9 cellular contexts compared by ENCODE assay signal in the genomic region with DNA sequence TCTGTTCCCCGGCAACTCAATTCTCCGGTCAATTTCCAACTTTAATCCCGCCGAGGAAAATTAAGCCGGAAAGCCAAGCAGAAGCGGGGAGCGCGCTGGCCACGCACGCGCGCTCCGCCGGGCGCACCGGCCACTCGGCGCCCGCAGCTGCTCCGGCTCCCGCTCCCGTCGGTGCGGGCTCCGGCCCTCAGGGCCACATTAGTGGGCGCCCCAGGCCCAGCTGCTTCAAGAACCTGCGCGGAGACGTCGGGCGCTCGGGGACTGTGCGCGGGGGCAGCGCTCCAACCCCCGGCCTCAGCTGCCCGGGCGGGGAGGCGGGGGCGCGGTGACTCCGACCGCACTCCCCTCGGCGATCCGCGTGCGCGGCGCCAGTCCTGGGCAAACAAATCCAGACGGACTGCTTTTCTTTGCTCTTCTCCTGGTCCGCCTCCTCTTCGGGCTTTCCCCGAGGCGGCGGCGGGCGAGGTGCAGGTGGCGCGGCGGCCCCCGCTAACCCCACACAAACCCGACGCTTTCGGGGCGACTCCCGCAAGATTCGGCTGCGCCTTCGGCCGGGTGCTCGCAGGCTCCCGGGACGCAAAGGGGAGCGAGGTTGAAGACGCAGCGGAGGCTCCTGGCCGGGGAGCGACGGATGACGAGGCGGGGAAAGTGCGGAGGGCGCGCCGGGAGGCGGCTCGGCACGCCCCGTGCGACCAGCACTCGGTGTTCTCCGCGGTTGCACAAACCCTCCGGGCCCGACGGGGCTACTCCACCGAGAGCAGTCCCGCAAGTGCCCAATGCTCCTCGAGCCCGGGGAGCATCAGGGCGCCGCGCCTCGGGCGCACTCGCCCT. TPM values are rescaled to one million over a fixed set of nuclear protein-coding genes. Genes with fewer than 3 reads are reported as not detected.
DNase-seq lines count a peak whose midpoint lies in the region; ATAC-seq, FAIRE-seq and TF ChIP-seq lines count a peak whose summit lies in the region.
"Not testable (repeated sequence)": the region's sequence is repeated elsewhere in the genome, so short reads cannot be mapped to it uniquely, and the experiment has no call there.
"Had no signal": no experiment of that assay in that cellular context is flagged by ENCODE, and none has a peak within 500 bp of the region (broad histone marks: within the 10 kb centered on the region; RNA-seq: fewer than 3 reads in every experiment).

No MANE protein-coding gene starts in this region.

- not testable (repeated sequence) for TF ChIP-seq EP300 in neural cell (conservative IDR thresholded peaks at IDR 0.05; ENCODE audit: poor library complexity, severe bottlenecking)

- not testable (repeated sequence) for TF ChIP-seq CTCF in HCT116 (IDR thresholded peaks at IDR 0.05 in 2 of 3, conservative IDR thresholded peaks at IDR 0.05 in 1 of 3; ENCODE audit: borderline replicate concordance in 1 of 3, insufficient read depth in 1 of 3, low read depth in 2 of 3, low read length in 2 of 3); Loucy (conservative IDR thresholded peaks at IDR 0.05; ENCODE audit: low read length); activated B cell treated with CpG ODN at 0.5 μM for 24 hours (IDR thresholded peaks at IDR 0.05); bronchial epithelial cell (IDR thresholded peaks at IDR 0.05; ENCODE audit: insufficient read depth, low read length, severe bottlenecking); neural cell (IDR thresholded peaks at IDR 0.05; ENCODE audit: poor library complexity, severe bottlenecking)

- POLR2A ChIA-PET in HCT116 (lab: Charles Lee), result not testable (repeated sequence)
- POLR2A ChIA-PET in activated B cell treated with CpG ODN at 0.5 μM for 24 hours (lab: Charles Lee), result interaction anchor here (1.0 to 2.7 kb wide), 5 partner anchors 15 to 165 kb away, joined by 7 to 22 read pairs (median 8); no protein-coding TSS in a partner anchor

- H3K4me3 ChIP-seq in HCT116 (replicated peaks in 1 of 2; ENCODE audit: low read depth in 1 of 2, low read length in 2 of 2) (peak overlapping the region; percentile 63 to 72), Loucy (ENCODE audit: low read length, poor library complexity, severe bottlenecking) (peak overlapping the region; percentile 97), bronchial epithelial cell (ENCODE audit: low read depth, low read length) (peak overlapping the region; percentile 77), neural cell (ENCODE audit: low read length) (peak overlapping the region; percentile 88)

- DNase-seq in EL, result peak; percentile 56
- not testable (repeated sequence) for DNase-seq in HCT116 (ENCODE audit: low read depth, low spot score)
- DNase-seq in activated B cell treated with CpG ODN at 0.5 μM for 24 hours, result peak; percentile 60
- peak; percentile 40 for DNase-seq in bronchial epithelial cell (ENCODE audit: low read depth)
- peak; percentile 73 for DNase-seq in left ventricle myocardium superior

- not testable (repeated sequence) for FAIRE-seq in bronchial epithelial cell (lab: Jason Lieb, UNC)

- H3K36me3 Mint-ChIP-seq in activated B cell treated with CpG ODN at 0.5 μM for 24 hours (ENCODE audit: low read depth), result not testable (repeated sequence)

- H3K27ac ChIP-seq in HCT116 (ENCODE audit: low read depth, low read length) (peak overlapping the region; percentile 62; the same call in 1 of the 2 replicates), neural cell (ENCODE audit: low read length) (peak overlapping the region; percentile 83), temporal lobe (ENCODE audit: low read depth, low read length) (peak overlapping the region; percentile 72)

- intact Hi-C loops in HCT116 (cut with micrococcal nuclease) (loop anchor here (1.0 to 5.0 kb wide), 2 partner anchors 49 to 226 kb away; no protein-coding TSS in a partner anchor), activated B cell treated with CpG ODN at 0.5 μM for 24 hours (cut with micrococcal nuclease) (loop anchor here (1.0 to 5.0 kb wide), 5 partner anchors 32 to 1876 kb away; no protein-coding TSS in a partner anchor), left ventricle myocardium superior (cut with micrococcal nuclease) (loop anchor here (10.0 kb wide), 1 partner anchor 164 kb away; no protein-coding TSS in a partner anchor)

- H3K79me2 ChIP-seq in HCT116 (ENCODE audit: insufficient read depth, low read length) (peaks cover 34% of the 10 kb centered on the region), Loucy (ENCODE audit: insufficient read depth, low read length) (peaks cover 37% of the 10 kb centered on the region), neural cell (replicated peaks; ENCODE audit: insufficient read depth, low read length) (peaks cover 45% of the 10 kb centered on the region)

- H3K9me3 Mint-ChIP-seq in activated B cell treated with CpG ODN at 0.5 μM for 24 hours, result not testable (repeated sequence)

- RAD21 ChIA-PET in HCT116 (lab: Charles Lee; ENCODE audit: low non-redundant PET in 1 of 2, low total read pairs in 2 of 2, uncharacterized antibody in 2 of 2, unreplicated experiment in 2 of 2), result not testable (repeated sequence)

- peak overlapping the region; percentile 58 for H3K9ac ChIP-seq in HCT116 (ENCODE audit: low read length)
- H3K9ac ChIP-seq in Loucy (ENCODE audit: low read depth, low read length, poor library complexity, severe bottlenecking), result peak overlapping the region; percentile 73
- H3K9ac ChIP-seq in neural cell (ENCODE audit: low read length), result peak overlapping the region; percentile 71

- CTCF ChIA-PET in HCT116 (lab: Charles Lee) (interaction anchor here (1.5 kb wide), 1 partner anchor 159 kb away, joined by 3 read pairs; no protein-coding TSS in a partner anchor), activated B cell treated with CpG ODN at 0.5 μM for 24 hours (lab: Charles Lee) (interaction anchor here (0.9 to 9.3 kb wide), 2 partner anchors 90 to 166 kb away, joined by 3 to 128 read pairs; no protein-coding TSS in a partner anchor)

- peak overlapping the region; percentile 89 for H3K27ac Mint-ChIP-seq in activated B cell treated with CpG ODN at 0.5 μM for 24 hours

- H3K4me2 ChIP-seq in HCT116 (ENCODE audit: low read length), result peak overlapping the region; percentile 95
- H3K4me2 ChIP-seq in Loucy (ENCODE audit: low read depth, low read length, poor library complexity, severe bottlenecking), result peak overlapping the region; percentile 100
- not testable (repeated sequence) for H3K4me2 ChIP-seq in neural cell (ENCODE audit: low read length)

- not testable (repeated sequence) for H3K27me3 Mint-ChIP-seq in activated B cell treated with CpG ODN at 0.5 μM for 24 hours

- not testable (repeated sequence) for H4K20me1 ChIP-seq in HCT116 (ENCODE audit: insufficient read depth); Loucy (ENCODE audit: insufficient read depth, low read length, poor library complexity, severe bottlenecking); neural cell (ENCODE audit: insufficient read depth)

- H3K9me2 ChIP-seq in HCT116 (ENCODE audit: insufficient read depth); Loucy (replicated peaks; ENCODE audit: low read depth, low read length); neural cell (ENCODE audit: insufficient read depth, low read length): not testable (repeated sequence)

- TF ChIP-seq RAD21 in HCT116 (IDR thresholded peaks at IDR 0.05; ENCODE audit: low read depth), result not testable (repeated sequence)
- peak; percentile 10 for TF ChIP-seq RAD21 in neural cell (conservative IDR thresholded peaks at IDR 0.05)

- BruUV-seq in HCT116 (replicated peaks; lab: Mats Ljungman, UMichigan), result not testable (repeated sequence)

- H3K27me3 ChIP-seq in HCT116 (ENCODE audit: insufficient read depth, low read length); Loucy (ENCODE audit: insufficient read depth, low read length, poor library complexity, severe bottlenecking); bronchial epithelial cell (ENCODE audit: control insufficient read depth, insufficient read depth, low read length): not testable (repeated sequence)
- peaks cover 16% of the 10 kb centered on the region for H3K27me3 ChIP-seq in neural cell (ENCODE audit: insufficient read depth, low read depth, low read length)

- H3K4me1 ChIP-seq in HCT116 (ENCODE audit: control insufficient read depth in 1 of 2, insufficient read depth in 2 of 2, low read length in 2 of 2) (peaks cover 16 to 28% of the 10 kb centered on the region in 2 experiments), Loucy (ENCODE audit: insufficient read depth, low read length, poor library complexity, severe bottlenecking) (peaks cover 24% of the 10 kb centered on the region)

- H3F3A ChIP-seq in Loucy (ENCODE audit: low read depth); neural cell (ENCODE audit: insufficient read depth, low read length, poor library complexity, severe bottlenecking): not testable (repeated sequence)

- H3K4me1 Mint-ChIP-seq in activated B cell treated with CpG ODN at 0.5 μM for 24 hours, result peaks cover 13% of the 10 kb centered on the region

- not testable (repeated sequence) for TF ChIP-seq POLR2A in HCT116 (IDR thresholded peaks at IDR 0.05; ENCODE audit: borderline replicate concordance, extremely low read depth, insufficient read depth, insufficient read length)

- H3K36me3 ChIP-seq in HCT116 (ENCODE audit: control insufficient read depth in 1 of 2, insufficient read depth in 2 of 2, low read length in 2 of 2); Loucy (ENCODE audit: insufficient read depth, low read length); bronchial epithelial cell (ENCODE audit: control insufficient read depth, insufficient read depth, low read length); neural cell (ENCODE audit: insufficient read depth, low read length): not testable (repeated sequence)

- H3K4me3 Mint-ChIP-seq in activated B cell treated with CpG ODN at 0.5 μM for 24 hours, result peak overlapping the region; percentile 96

- peak; percentile 3; the same call in 1 of the 2 replicates for ATAC-seq in HCT116
- peak; percentile 16 for ATAC-seq in activated B cell treated with CpG ODN at 0.5 μM for 24 hours (ENCODE audit: low read depth)
- ATAC-seq in left ventricle myocardium superior, result peak; percentile 46

- H2AFZ ChIP-seq in HCT116 (ENCODE audit: low read depth, low read length, poor library complexity, severe bottlenecking); neural cell (ENCODE audit: low read depth, low read length): not testable (repeated sequence)
- H2AFZ ChIP-seq in Loucy (ENCODE audit: low read length), result peak overlapping the region; percentile 70

- H3K9me3 ChIP-seq in HCT116 (ENCODE audit: control insufficient read depth in 1 of 2, insufficient read depth in 1 of 2, low read depth in 1 of 2, low read length in 2 of 2); Loucy (ENCODE audit: insufficient read depth, low read depth, low read length); neural cell (ENCODE audit: low read length): not testable (repeated sequence)

RNA-seq across cellular contexts. Expression of a gene that starts 0.9 kb away (rescaled TPM):
- 17.3 TPM for total RNA-seq in HCT116 (2021; ENCODE audit: unreplicated experiment)
- 22.1 and 23.7 TPM in 2 replicates for polyA plus RNA-seq in HCT116 (2012)
- 15.6 and 16.3 TPM in 2 replicates for total RNA-seq in activated B cell treated with CpG ODN at 0.5 μM for 24 hours
- 34.7 and 40.0 TPM in 2 replicates for total RNA-seq in bronchial epithelial cell
- total RNA-seq in left ventricle myocardium superior, result 10.2 TPM
- 93.0 and 93.6 TPM in 2 replicates for polyA plus RNA-seq in neural cell
- polyA minus RNA-seq in neural cell, result 102 and 105 TPM in 2 replicates
- total RNA-seq in temporal lobe, result 28.8 TPM
- total RNA-seq: activated CD8-positive, alpha-beta memory T cell treated with anti-CD3 and anti-CD28 coated beads for 36 hours had no signal
